Comparison of ENCODE assay signal across 25 cellular contexts in the genomic region with DNA sequence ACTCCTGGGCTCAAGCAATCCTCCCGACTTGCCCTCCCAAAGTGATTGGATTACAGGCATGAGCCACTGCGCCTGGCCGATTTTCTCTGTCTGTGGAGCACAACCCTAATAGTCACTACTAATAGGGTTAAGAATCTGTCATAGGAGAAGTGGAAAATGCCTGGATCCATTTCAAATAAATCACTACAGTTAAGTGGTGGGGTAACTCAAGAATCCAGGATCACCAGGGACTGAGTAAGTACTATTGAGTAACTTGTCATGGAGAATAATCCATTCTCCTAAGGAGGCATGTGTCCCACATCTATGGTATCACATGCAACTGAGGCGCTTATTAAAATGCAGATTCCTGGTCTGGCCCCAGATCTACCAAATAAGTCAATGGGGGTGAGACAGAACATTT. TPM values are rescaled to one million over a fixed set of nuclear protein-coding genes. Genes with fewer than 3 reads are reported as not detected.
"Had no signal": no experiment of that assay in that cellular context is flagged by ENCODE, and none has a peak within 500 bp of the region (broad histone marks: within the 10 kb centered on the region; RNA-seq: fewer than 3 reads in every experiment).

No MANE protein-coding gene starts in this region.

- H3K36me3 ChIP-seq: esophagus squamous epithelium, lower lobe of right lung had no signal

- H3K27ac ChIP-seq: body of pancreas, lower lobe of right lung, parathyroid adenoma had no signal

- H3K4me1 Mint-ChIP-seq: activated B cell treated with CpG ODN at 0.5 μM for 24 hours, natural killer cell had no signal

- DNase-seq: activated B cell treated with CpG ODN at 0.5 μM for 24 hours; activated CD4-positive, alpha-beta memory T cell treated with anti-CD3 and anti-CD28 coated beads for 36 hours; activated CD4-positive, alpha-beta T cell treated with anti-CD3 and anti-CD28 coated beads for 4 hours; activated naive CD4-positive, alpha-beta T cell treated with Interleukin-2 at 50 U/mL for 16 hours; activated naive CD8-positive, alpha-beta T cell treated with anti-CD3 and anti-CD28 coated beads, Interleukin-2, amount 10 ng/mL, durations not matched to agents 7 days and 5 days; body of pancreas; effector memory CD8-positive, alpha-beta T cell; esophagus squamous epithelium; foreskin melanocyte; glutamatergic neuron; hippocampal formation; islet precursor cell; left colon; lower lobe of right lung; natural killer cell; stimulated activated CD4-positive, alpha-beta T cell treated with anti-CD3 and anti-CD28 coated beads, Interleukin-15, amount 100 ng/mL, for 24 hours; stimulated activated CD4-positive, alpha-beta T cell treated with anti-CD3 and anti-CD28 coated beads, Interleukin-2, amount 100 ng/mL, for 48 hours had no signal

- H2AFZ ChIP-seq: parathyroid adenoma had no signal

- ATAC-seq: body of pancreas; effector memory CD8-positive, alpha-beta T cell; left colon; lower lobe of right lung; natural killer cell had no signal

- H3K4me1 ChIP-seq: body of pancreas, lower lobe of right lung, parathyroid adenoma had no signal

- H3K9me3 Mint-ChIP-seq: activated B cell treated with CpG ODN at 0.5 μM for 24 hours; activated CD4-positive, alpha-beta memory T cell treated with anti-CD3 and anti-CD28 coated beads for 36 hours; activated naive CD8-positive, alpha-beta T cell treated with anti-CD3 and anti-CD28 coated beads, Interleukin-2, amount 10 ng/mL, durations not matched to agents 7 days and 5 days; activated T-helper 2 cell treated with anti-CD3 and anti-CD28 coated beads, Interferon-gamma antibody, Interleukin-2, Interleukin-4, amounts not matched to agents 10 μg/mL and 5 μg/mL and 100 μg/mL, durations not matched to agents 14 hours and 24 hours and 36 hours; effector memory CD8-positive, alpha-beta T cell; natural killer cell; T-helper 2 cell treated with Interferon-gamma antibody and Interleukin-4, amounts not matched to agents 5 μg/mL and 100 μg/mL, for 36 hours had no signal

- H3K4me3 ChIP-seq: body of pancreas, esophagus squamous epithelium, lower lobe of right lung had no signal

- H3K27ac Mint-ChIP-seq: activated B cell treated with CpG ODN at 0.5 μM for 24 hours; activated CD4-positive, alpha-beta memory T cell treated with anti-CD3 and anti-CD28 coated beads for 36 hours; activated naive CD8-positive, alpha-beta T cell treated with anti-CD3 and anti-CD28 coated beads, Interleukin-2, amount 10 ng/mL, durations not matched to agents 7 days and 5 days; activated T-helper 2 cell treated with anti-CD3 and anti-CD28 coated beads, Interferon-gamma antibody, Interleukin-2, Interleukin-4, amounts not matched to agents 10 μg/mL and 5 μg/mL and 100 μg/mL, durations not matched to agents 14 hours and 24 hours and 36 hours; natural killer cell; T-helper 2 cell treated with Interferon-gamma antibody and Interleukin-4, amounts not matched to agents 5 μg/mL and 100 μg/mL, for 36 hours had no signal

- H3K79me2 ChIP-seq: parathyroid adenoma had no signal

- H3K27me3 ChIP-seq: esophagus squamous epithelium had no signal

- H3K9ac ChIP-seq: parathyroid adenoma had no signal

- H3K36me3 Mint-ChIP-seq: activated CD4-positive, alpha-beta memory T cell treated with anti-CD3 and anti-CD28 coated beads for 36 hours; activated naive CD8-positive, alpha-beta T cell treated with anti-CD3 and anti-CD28 coated beads, Interleukin-2, amount 10 ng/mL, durations not matched to agents 7 days and 5 days; natural killer cell had no signal

- H3K9me3 ChIP-seq: body of pancreas, esophagus squamous epithelium, lower lobe of right lung had no signal

- H3K4me3 Mint-ChIP-seq: activated B cell treated with CpG ODN at 0.5 μM for 24 hours; activated CD4-positive, alpha-beta memory T cell treated with anti-CD3 and anti-CD28 coated beads for 36 hours; activated naive CD8-positive, alpha-beta T cell treated with anti-CD3 and anti-CD28 coated beads, Interleukin-2, amount 10 ng/mL, durations not matched to agents 7 days and 5 days; effector memory CD8-positive, alpha-beta T cell; natural killer cell; T-helper 2 cell treated with Interferon-gamma antibody and Interleukin-4, amounts not matched to agents 5 μg/mL and 100 μg/mL, for 36 hours had no signal

RNA-seq across cellular contexts. Expression of a gene that starts 53.2 kb away (rescaled TPM):
- total RNA-seq: activated B cell treated with CpG ODN at 0.5 μM for 24 hours; activated CD4-positive, alpha-beta memory T cell treated with anti-CD3 and anti-CD28 coated beads for 36 hours; activated naive CD8-positive, alpha-beta T cell treated with anti-CD3 and anti-CD28 coated beads, Interleukin-2, amount 10 ng/mL, durations not matched to agents 7 days and 5 days; activated T-helper 2 cell treated with anti-CD3 and anti-CD28 coated beads, Interferon-gamma antibody, Interleukin-2, Interleukin-4, amounts not matched to agents 10 μg/mL and 5 μg/mL and 100 μg/mL, durations not matched to agents 14 hours and 24 hours and 36 hours; body of pancreas; cardiac septum; dermis microvascular lymphatic vessel endothelial cell; esophagus squamous epithelium; left colon; lower lobe of right lung; natural killer cell; renal cortical epithelial cell; skeletal muscle tissue; urinary bladder had no signal
